ENCODE assay signal across 15 cellular contexts in the genomic region with DNA sequence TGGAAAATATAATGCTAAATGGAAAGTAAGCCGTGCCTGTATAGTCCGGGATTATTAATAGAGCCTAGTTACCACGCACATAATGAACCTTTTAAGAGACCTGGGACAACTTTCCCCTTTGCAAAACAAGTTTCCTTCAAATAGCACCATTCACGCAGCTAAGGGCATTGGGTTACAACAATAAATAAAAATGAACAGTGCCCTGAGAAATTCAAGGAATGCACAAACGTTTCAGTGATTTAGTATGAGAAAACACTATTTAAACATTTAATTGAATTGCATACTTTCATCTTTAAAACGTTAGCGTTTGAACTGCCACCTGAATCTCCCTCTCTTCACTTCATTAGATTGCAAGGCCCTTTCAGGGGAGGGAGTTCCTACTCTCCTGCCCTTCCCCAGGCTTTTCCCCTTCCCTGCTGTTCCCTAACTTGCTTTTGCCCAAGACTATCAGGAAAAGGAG. TPM values are rescaled to one million over a fixed set of nuclear protein-coding genes. Genes with fewer than 3 reads are reported as not detected.
DNase-seq lines count a peak whose midpoint lies in the region; FAIRE-seq and TF ChIP-seq lines count a peak whose summit lies in the region.
"Had no signal": no experiment of that assay in that cellular context is flagged by ENCODE, and none has a peak within 500 bp of the region (broad histone marks: within the 10 kb centered on the region; RNA-seq: fewer than 3 reads in every experiment).

No MANE protein-coding gene starts in this region.

- no peaks in the 10 kb centered on the region for H3K27me3 ChIP-seq in right atrium auricular region
- H3K27me3 ChIP-seq: adrenal gland; BLaER1 treated with 17β-estradiol and CSF1 and Interleukin-3, amounts not matched to agents 10 nM and 100 nM; testis had no signal

- H3K9me3 ChIP-seq in right atrium auricular region, result no peaks in the 10 kb centered on the region
- H3K9me3 ChIP-seq: adrenal gland; BLaER1 treated with 17β-estradiol and CSF1 and Interleukin-3, amounts not matched to agents 10 nM and 100 nM; testis had no signal

- H3K27me3 Mint-ChIP-seq in HFFc6 (ENCODE audit: insufficient read depth), result no peaks in the 10 kb centered on the region; the same call in 1 of the 2 replicates
- H3K27me3 Mint-ChIP-seq: activated CD8-positive, alpha-beta T cell treated with anti-CD3 and anti-CD28 coated beads for 36 hours had no signal

- peaks cover 0 to 86% of the 10 kb centered on the region in 2 donors for H3K4me1 ChIP-seq in right atrium auricular region

- peak overlapping the region; percentile 86 for H3K27ac Mint-ChIP-seq in HFFc6
- H3K27ac Mint-ChIP-seq: activated CD8-positive, alpha-beta T cell treated with anti-CD3 and anti-CD28 coated beads for 36 hours had no signal

- H3K36me3 ChIP-seq in right atrium auricular region, result no peaks in the 10 kb centered on the region
- H3K36me3 ChIP-seq: adrenal gland had no signal

- H3K4me3 ChIP-seq in cardiac fibroblast (replicated peaks in 1 of 2; ENCODE audit: low read depth in 2 of 2, low read length in 2 of 2), result no peak overlapping the region
- H3K4me3 ChIP-seq in right atrium auricular region, result no peak overlapping the region
- H3K4me3 ChIP-seq: adrenal gland; BLaER1 treated with 17β-estradiol and CSF1 and Interleukin-3, amounts not matched to agents 10 nM and 100 nM; testis had no signal

- H3K4me3 Mint-ChIP-seq in HFFc6, result peak overlapping the region; percentile 80
- H3K4me3 Mint-ChIP-seq: activated CD8-positive, alpha-beta T cell treated with anti-CD3 and anti-CD28 coated beads for 36 hours had no signal

- DNase-seq in HFFc6 (peak; percentile 80), cardiac fibroblast (ENCODE audit: low read depth in 2 of 2) (peak; percentile 64 to 73), lung microvascular endothelial cell (ENCODE audit: low read depth in 2 of 2) (peak; percentile 54 to 57), urothelium cell line (ENCODE audit: low spot score) (no peak), NCI-H2196 (lab: John Stamatoyannopoulos, UW; ENCODE audit: unreplicated experiment) (no peak), right atrium auricular region (ENCODE audit: low spot score) (no peak)
- no peak for DNase-seq in activated effector memory CD4-positive, alpha-beta T cell treated with anti-CD3 and anti-CD28 coated beads, Interleukin-2, amount 50 U/mL, for 16 hours
- DNase-seq: activated CD8-positive, alpha-beta T cell treated with anti-CD3 and anti-CD28 coated beads for 36 hours; adrenal gland; Karpas-422; NCI-H345; stimulated activated CD4-positive, alpha-beta T cell treated with anti-CD3 and anti-CD28 coated beads, Interleukin-4, amount 100 ng/mL, for 1 hour; testis had no signal

- FAIRE-seq in A204.1 (lab: Jason Lieb, UNC), result peak; percentile 100
- no peak for FAIRE-seq in urothelium cell line (lab: Jason Lieb, UNC)

- H3K4me1 Mint-ChIP-seq in HFFc6 (ENCODE audit: low read depth), result peaks cover 89% of the 10 kb centered on the region

- TF ChIP-seq CTCF in HFFc6 (IDR thresholded peaks at IDR 0.05), result no peak
- TF ChIP-seq CTCF in cardiac fibroblast (IDR thresholded peaks at IDR 0.05; ENCODE audit: low read depth, low read length), result no peak
- TF ChIP-seq CTCF in right atrium auricular region (IDR thresholded peaks at IDR 0.05), result no peak

- peaks cover 28% of the 10 kb centered on the region for H3K36me3 Mint-ChIP-seq in HFFc6 (ENCODE audit: low read depth)

- no peaks in the 10 kb centered on the region; the same call in 1 of the 2 replicates for H3K9me3 Mint-ChIP-seq in HFFc6
- H3K9me3 Mint-ChIP-seq: activated CD8-positive, alpha-beta T cell treated with anti-CD3 and anti-CD28 coated beads for 36 hours had no signal

- peak overlapping the region in 1 of 2 donors; percentile 30 for H3K27ac ChIP-seq in right atrium auricular region
- H3K27ac ChIP-seq: BLaER1 treated with 17β-estradiol and CSF1 and Interleukin-3, amounts not matched to agents 10 nM and 100 nM; testis had no signal

RNA-seq across cellular contexts. Expression of a gene that starts 46.3 kb away (rescaled TPM):
- total RNA-seq in HFFc6 (2021; fragmentation: NEBNext Ultra II Directional; extraction: Animal tissue kit (Norgen Biotek cat#: 25700)), result 10 to 100 TPM; 10.2 to 18.1 (median 16.4) TPM
- 3.8 and 5.2 TPM in 2 replicates for total RNA-seq in lung microvascular endothelial cell
- 100 to 1,000 TPM in 1 of 2 donors, 10 to 100 TPM in 1; 20.8 to 104 TPM for total RNA-seq in right atrium auricular region

Comparison
In these comparisons a context has a peak if more than half of its experiments do, and no peak if none do; other contexts are left out.
1. DNase-seq: peak in HFFc6 (single experiment), cardiac fibroblast (2 of 2) and lung microvascular endothelial cell (2 of 2); none in urothelium cell line (single experiment), NCI-H2196 (single experiment), right atrium auricular region (single experiment) and activated effector memory CD4-positive, alpha-beta T cell treated with anti-CD3 and anti-CD28 coated beads, Interleukin-2, amount 50 U/mL, for 16 hours (single experiment).